In the genomic region with DNA sequence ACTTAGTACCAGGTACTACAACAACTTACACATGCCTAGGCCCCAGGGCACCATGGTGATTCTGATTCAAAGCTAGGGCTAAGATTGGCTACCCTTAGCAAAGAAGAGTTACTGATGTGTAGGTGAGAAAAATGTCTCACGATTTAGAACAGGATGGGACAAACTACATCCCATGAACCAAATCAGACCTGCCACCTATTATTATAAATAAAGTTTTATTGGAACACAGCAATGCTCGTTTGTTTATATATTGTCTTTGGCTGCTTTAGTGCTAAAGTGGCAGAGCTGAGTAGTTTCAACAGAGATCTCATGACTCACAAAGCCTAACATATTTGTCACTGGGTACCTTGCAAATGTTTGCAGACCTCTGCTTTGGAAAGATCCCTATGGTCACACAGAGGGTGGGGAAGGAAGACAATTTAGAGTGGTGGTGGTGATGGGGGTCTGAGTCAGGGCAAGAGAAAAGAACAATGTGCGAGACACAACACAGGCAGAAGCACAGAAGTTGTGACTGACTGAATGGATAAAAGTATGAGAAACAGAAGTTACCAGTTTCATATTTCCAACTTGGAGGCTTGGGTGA, we compare ENCODE assay signal across 14 cellular contexts.
DNase-seq lines count a peak whose midpoint lies in the region; TF ChIP-seq lines count a peak whose summit lies in the region.
"Had no signal": no experiment of that assay in that cellular context is flagged by ENCODE, and none has a peak within 500 bp of the region (broad histone marks: within the 10 kb centered on the region; RNA-seq: fewer than 3 reads in every experiment).

No MANE protein-coding gene starts in this region.

- H3K9ac ChIP-seq in GM23248: no peak overlapping the region

- peaks cover 14% of the 10 kb centered on the region for H3K36me3 Mint-ChIP-seq in activated T-helper 1 cell treated with anti-CD3 and anti-CD28 coated beads, Interleukin-12 subunit alpha, Interleukin-12 subunit beta, Interleukin-2, Interleukin-4 antibody, amounts not matched to agents 30 ng/mL and 10 ng/mL and 1 ng/mL, durations not matched to agents 14 hours and 24 hours and 36 hours (ENCODE audit: low read depth)
- H3K36me3 Mint-ChIP-seq in endothelial cell (ENCODE audit: low read depth, unreplicated experiment): no peaks in the 10 kb centered on the region

- no peaks in the 10 kb centered on the region for H3K79me2 ChIP-seq in GM23248 (ENCODE audit: insufficient read depth)

- no peaks in the 10 kb centered on the region for H3K27me3 ChIP-seq in GM23248 (replicated peaks; ENCODE audit: insufficient read depth)

- peaks cover 10% of the 10 kb centered on the region for H3K4me1 Mint-ChIP-seq in activated T-helper 1 cell treated with anti-CD3 and anti-CD28 coated beads, Interleukin-12 subunit alpha, Interleukin-12 subunit beta, Interleukin-2, Interleukin-4 antibody, amounts not matched to agents 30 ng/mL and 10 ng/mL and 1 ng/mL, durations not matched to agents 14 hours and 24 hours and 36 hours (ENCODE audit: low read depth)
- H3K4me1 Mint-ChIP-seq in endothelial cell (ENCODE audit: unreplicated experiment): peaks cover 10% of the 10 kb centered on the region

- H3K4me3 ChIP-seq in AG10803 (ENCODE audit: low read length): no peak overlapping the region
- no peak overlapping the region for H3K4me3 ChIP-seq in GM23248
- no peak overlapping the region for H3K4me3 ChIP-seq in foreskin fibroblast (ENCODE audit: low read depth in 1 of 2, low read length in 2 of 2)
- H3K4me3 ChIP-seq: skin epidermis had no signal

- H3K9me3 Mint-ChIP-seq in activated T-helper 1 cell treated with anti-CD3 and anti-CD28 coated beads, Interleukin-12 subunit alpha, Interleukin-12 subunit beta, Interleukin-2, Interleukin-4 antibody, amounts not matched to agents 30 ng/mL and 10 ng/mL and 1 ng/mL, durations not matched to agents 14 hours and 24 hours and 36 hours: peaks cover 20% of the 10 kb centered on the region
- no peaks in the 10 kb centered on the region for H3K9me3 Mint-ChIP-seq in endothelial cell (ENCODE audit: unreplicated experiment)

- no peak for TF ChIP-seq CTCF in AG10803 (conservative IDR thresholded peaks at IDR 0.05; ENCODE audit: low read length)
- TF ChIP-seq CTCF in foreskin fibroblast (IDR thresholded peaks at IDR 0.05; ENCODE audit: low read depth, low read length): no peak
- TF ChIP-seq CTCF in endothelial cell (IDR thresholded peaks at IDR 0.05; ENCODE audit: unreplicated experiment): no peak

- no peaks in the 10 kb centered on the region for H3K27me3 Mint-ChIP-seq in activated T-helper 1 cell treated with anti-CD3 and anti-CD28 coated beads, Interleukin-12 subunit alpha, Interleukin-12 subunit beta, Interleukin-2, Interleukin-4 antibody, amounts not matched to agents 30 ng/mL and 10 ng/mL and 1 ng/mL, durations not matched to agents 14 hours and 24 hours and 36 hours (ENCODE audit: insufficient read depth)
- peaks cover 2% of the 10 kb centered on the region for H3K27me3 Mint-ChIP-seq in endothelial cell (ENCODE audit: unreplicated experiment)
- H3K27me3 Mint-ChIP-seq: CD4-positive, CD25-positive, alpha-beta regulatory T cell had no signal

- H3K9me2 ChIP-seq in GM23248 (ENCODE audit: insufficient read depth): no peaks in the 10 kb centered on the region

- no peaks in the 10 kb centered on the region for H4K20me1 ChIP-seq in GM23248 (ENCODE audit: insufficient read depth)

- H3K36me3 ChIP-seq in GM23248 (ENCODE audit: low read depth): no peaks in the 10 kb centered on the region

- 31 to 33% methylated on average over 3 of the region's 3 CpGs for WGBS in GM23248 (ENCODE audit: low coverage in 1 of 2, low lambda C conversion rate in 2 of 2, missing lambda C conversion rate in 2 of 2), 2 experiments

- H3K4me2 ChIP-seq in GM23248 (ENCODE audit: unreplicated experiment): no peak overlapping the region

- DNase-seq in AG10803 (ENCODE audit: low read depth) (peak; percentile 28), GM23248 (peak; percentile 71), foreskin fibroblast (peak; percentile 51 to 68), occipital lobe (lab: John Stamatoyannopoulos, UW) (no peak), endothelial cell (ENCODE audit: low spot score) (no peak), NCI-H1417 treated with DMSO at 0.1 percent for 48 hours (lab: John Stamatoyannopoulos, UW) (no peak)
- no peak for DNase-seq in activated T-helper 1 cell treated with anti-CD3 and anti-CD28 coated beads, Interleukin-12 subunit alpha, Interleukin-12 subunit beta, Interleukin-2, Interleukin-4 antibody, amounts not matched to agents 30 ng/mL and 10 ng/mL and 1 ng/mL, durations not matched to agents 14 hours and 24 hours and 36 hours (ENCODE audit: low spot score)
- DNase-seq: CD4-positive, CD25-positive, alpha-beta regulatory T cell; central memory CD4-positive, alpha-beta T cell; head of caudate nucleus; islet precursor cell; NCI-H146; NCI-H446 treated with DMSO at 0.1 percent for 48 hours had no signal

- H3K27ac Mint-ChIP-seq in activated T-helper 1 cell treated with anti-CD3 and anti-CD28 coated beads, Interleukin-12 subunit alpha, Interleukin-12 subunit beta, Interleukin-2, Interleukin-4 antibody, amounts not matched to agents 30 ng/mL and 10 ng/mL and 1 ng/mL, durations not matched to agents 14 hours and 24 hours and 36 hours: peak overlapping the region; percentile 23
- no peak overlapping the region for H3K27ac Mint-ChIP-seq in endothelial cell (ENCODE audit: unreplicated experiment)
- H3K27ac Mint-ChIP-seq: CD4-positive, CD25-positive, alpha-beta regulatory T cell had no signal

- peak overlapping the region; percentile 18 for H3K27ac ChIP-seq in GM23248
- H3K27ac ChIP-seq: skin epidermis had no signal

- in situ Hi-C loops in GM23248 (cut with MboI): no loop called here

- H3K4me1 ChIP-seq in GM23248 (ENCODE audit: insufficient read depth): peaks cover 22% of the 10 kb centered on the region

- H3F3A ChIP-seq in GM23248 (ENCODE audit: insufficient read depth): peaks cover 37% of the 10 kb centered on the region

- H3K4me3 Mint-ChIP-seq in activated T-helper 1 cell treated with anti-CD3 and anti-CD28 coated beads, Interleukin-12 subunit alpha, Interleukin-12 subunit beta, Interleukin-2, Interleukin-4 antibody, amounts not matched to agents 30 ng/mL and 10 ng/mL and 1 ng/mL, durations not matched to agents 14 hours and 24 hours and 36 hours: no peak overlapping the region
- no peak overlapping the region for H3K4me3 Mint-ChIP-seq in endothelial cell (ENCODE audit: unreplicated experiment)
- H3K4me3 Mint-ChIP-seq: CD4-positive, CD25-positive, alpha-beta regulatory T cell had no signal

- H2AFZ ChIP-seq in GM23248: no peak overlapping the region

- no peaks in the 10 kb centered on the region for H3K9me3 ChIP-seq in GM23248 (ENCODE audit: low read depth)

- intact Hi-C loops in activated T-helper 1 cell treated with anti-CD3 and anti-CD28 coated beads, Interleukin-12 subunit alpha, Interleukin-12 subunit beta, Interleukin-2, Interleukin-4 antibody, amounts not matched to agents 30 ng/mL and 10 ng/mL and 1 ng/mL, durations not matched to agents 14 hours and 24 hours and 36 hours (cut with micrococcal nuclease): no loop called here

Comparison
In these comparisons a context has a peak if more than half of its experiments do, and no peak if none do; other contexts are left out.
1. DNase-seq: peak in AG10803 (single experiment), GM23248 (single experiment) and foreskin fibroblast (2 of 2); none in activated T-helper 1 cell treated with anti-CD3 and anti-CD28 coated beads, Interleukin-12 subunit alpha, Interleukin-12 subunit beta, Interleukin-2, Interleukin-4 antibody, amounts not matched to agents 30 ng/mL and 10 ng/mL and 1 ng/mL, durations not matched to agents 14 hours and 24 hours and 36 hours (single experiment), occipital lobe (single experiment), endothelial cell (single experiment) and NCI-H1417 treated with DMSO at 0.1 percent for 48 hours (single experiment).